In the genomic region with DNA sequence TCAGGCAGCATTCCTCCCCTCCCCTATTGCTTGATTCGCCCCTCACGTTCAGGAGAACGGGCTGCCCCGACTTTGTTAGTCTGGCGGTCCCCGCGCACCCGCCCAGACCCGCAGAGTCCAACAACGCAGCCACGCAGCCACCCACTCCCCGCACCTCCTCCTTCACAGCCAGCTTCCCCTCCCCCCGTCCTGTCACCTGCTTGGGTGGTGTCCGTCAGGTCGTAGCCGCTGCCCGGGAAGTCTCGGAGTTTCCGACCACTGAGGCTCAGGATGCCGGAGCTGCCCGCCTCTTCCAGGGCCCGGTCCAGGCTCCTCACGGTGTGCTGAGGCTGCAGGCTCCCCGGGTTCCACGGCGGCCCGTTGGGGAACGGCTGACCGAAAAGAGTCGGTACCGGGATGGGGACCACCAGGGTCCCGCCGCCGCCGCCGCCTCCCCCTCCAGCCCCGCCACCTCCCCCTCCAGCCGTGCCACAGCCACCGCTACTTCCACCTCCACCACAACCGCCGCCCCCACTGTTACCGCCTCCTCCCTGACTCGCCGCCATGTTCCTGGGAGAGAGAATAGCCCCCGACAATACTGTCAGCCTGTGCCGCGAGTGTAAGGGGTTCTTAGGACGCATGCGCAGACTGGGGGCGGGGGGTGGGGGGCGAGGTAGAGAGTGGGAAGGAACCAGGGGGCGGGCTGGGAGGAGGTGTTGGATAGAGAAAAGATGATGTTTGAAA, we compare ENCODE assay signal across 9 cellular contexts. TPM values are rescaled to one million over a fixed set of nuclear protein-coding genes. Genes with fewer than 3 reads are reported as not detected.
DNase-seq lines count a peak whose midpoint lies in the region; ATAC-seq and TF ChIP-seq lines count a peak whose summit lies in the region.
"Had no signal": no experiment of that assay in that cellular context is flagged by ENCODE, and none has a peak within 500 bp of the region (broad histone marks: within the 10 kb centered on the region; RNA-seq: fewer than 3 reads in every experiment).

A gene with protein sequence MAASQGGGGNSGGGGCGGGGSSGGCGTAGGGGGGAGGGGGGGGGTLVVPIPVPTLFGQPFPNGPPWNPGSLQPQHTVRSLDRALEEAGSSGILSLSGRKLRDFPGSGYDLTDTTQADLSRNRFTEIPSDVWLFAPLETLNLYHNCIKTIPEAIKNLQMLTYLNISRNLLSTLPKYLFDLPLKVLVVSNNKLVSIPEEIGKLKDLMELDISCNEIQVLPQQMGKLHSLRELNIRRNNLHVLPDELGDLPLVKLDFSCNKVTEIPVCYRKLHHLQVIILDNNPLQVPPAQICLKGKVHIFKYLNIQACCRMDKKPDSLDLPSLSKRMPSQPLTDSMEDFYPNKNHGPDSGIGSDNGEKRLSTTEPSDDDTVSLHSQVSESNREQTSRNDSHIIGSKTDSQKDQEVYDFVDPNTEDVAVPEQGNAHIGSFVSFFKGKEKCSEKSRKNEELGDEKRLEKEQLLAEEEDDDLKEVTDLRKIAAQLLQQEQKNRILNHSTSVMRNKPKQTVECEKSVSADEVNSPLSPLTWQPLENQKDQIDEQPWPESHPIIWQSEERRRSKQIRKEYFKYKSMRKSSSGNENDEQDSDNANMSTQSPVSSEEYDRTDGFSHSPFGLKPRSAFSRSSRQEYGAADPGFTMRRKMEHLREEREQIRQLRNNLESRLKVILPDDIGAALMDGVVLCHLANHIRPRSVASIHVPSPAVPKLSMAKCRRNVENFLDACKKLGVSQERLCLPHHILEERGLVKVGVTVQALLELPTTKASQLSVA (minus strand): TSS at position 600 of the 723 bp plus-strand sequence. CDS start 55 bp downstream, at position 545.

- H3K27ac ChIP-seq in Panc1 (ENCODE audit: low read length) (no peak within 1 kb of the TSS), prostate gland (peak within 1 kb of the TSS; percentile 58 to 71)

- H3K36me3 ChIP-seq in Panc1 (ENCODE audit: control insufficient read depth, insufficient read depth, low read length) (no peaks in the 10 kb centered on the region), prostate gland (no peaks in the 10 kb centered on the region)

- POLR2A ChIA-PET in Panc1 (lab: Charles Lee): no interaction called here

- TF ChIP-seq CTCF in Panc1 (IDR thresholded peaks at IDR 0.05): no peak
- no peak for TF ChIP-seq CTCF in prostate gland (IDR thresholded peaks at IDR 0.05)

- BruUV-seq in Panc1 (replicated peaks; lab: Mats Ljungman, UMichigan): no TSS peak

- peak; percentile 55 for DNase-seq in EL
- no peak for DNase-seq in Panc1 (ENCODE audit: low read depth, low spot score)
- DNase-seq in Right ventricle myocardium superior: peak; percentile 41
- DNase-seq in prostate gland (ENCODE audit: low spot score): peak; percentile 9
- no peak for DNase-seq in activated effector memory CD4-positive, alpha-beta T cell treated with anti-CD3 and anti-CD28 coated beads, Interleukin-2, amount 50 U/mL, for 16 hours
- no peak for DNase-seq in stimulated activated CD4-positive, alpha-beta T cell treated with anti-CD3 and anti-CD28 coated beads, Interleukin-4, amount 100 ng/mL, for 1 hour
- no peak for DNase-seq in NCI-H1694 treated with DMSO at 0.1 percent for 48 hours (lab: John Stamatoyannopoulos, UW)
- DNase-seq: activated naive CD8-positive, alpha-beta T cell treated with anti-CD3 and anti-CD28 coated beads, Interleukin-2, amount 10 ng/mL, durations not matched to agents 7 days and 5 days had no signal

- 0% methylated on average over 18 of the region's 52 CpGs for WGBS in prostate gland

- H3K4me3 ChIP-seq in Panc1 (ENCODE audit: low read depth in 2 of 2, low read length in 2 of 2) (peak within 1 kb of the TSS; percentile 39 to 45), prostate gland (peak within 1 kb of the TSS; percentile 45 to 52)

- H3K27me3 ChIP-seq in Panc1 (ENCODE audit: control insufficient read depth, insufficient read depth, low read length) (peaks cover 39% of the 10 kb centered on the region), prostate gland (replicated peaks; ENCODE audit: insufficient read depth) (no peaks in the 10 kb centered on the region)

- intact Hi-C loops in Panc1 (cut with micrococcal nuclease; ENCODE audit: unreplicated experiment): no loop called here
- intact Hi-C loops in Right ventricle myocardium superior (cut with DNase I): no loop called here
- intact Hi-C loops in prostate gland (cut with DNase I): no loop called here

- TF ChIP-seq POLR2A in prostate gland (IDR thresholded peaks at IDR 0.05): no peak

- no peaks in the 10 kb centered on the region for H3K4me1 ChIP-seq in Panc1 (ENCODE audit: control insufficient read depth, insufficient read depth, low read length)
- H3K4me1 ChIP-seq in prostate gland (replicated peaks): no peaks in the 10 kb centered on the region

- CTCF ChIA-PET in Panc1 (lab: Charles Lee): no interaction called here

- H3K9me3 ChIP-seq in Panc1 (ENCODE audit: control insufficient read depth, insufficient read depth, low read depth, low read length) (no peaks in the 10 kb centered on the region), prostate gland (no peaks in the 10 kb centered on the region)

- ATAC-seq in Panc1 (peak; percentile 66; the same call in 1 of the 2 replicates), Right ventricle myocardium superior (ENCODE audit: poor library complexity) (peak; percentile 75), GM21786 (IDR thresholded peaks at IDR 0.05; ENCODE audit: unreplicated experiment) (no peak)

- in situ Hi-C loops in Panc1 (cut with HindIII; ENCODE audit: low pct_unique_long_range_greater_than_20kb, low sequenced_read_pairs): no loop called here

RNA-seq across cellular contexts. Expression of the gene that starts here (rescaled TPM):
- total RNA-seq in Panc1 (2021; ENCODE audit: unreplicated experiment) (0.13 TPM), Right ventricle myocardium superior (1.0 TPM), prostate gland (1 to 10 TPM; 5.6 to 7.0 TPM)
- polyA plus RNA-seq in Panc1 (2012; ENCODE audit: insufficient read length): not detected
- total RNA-seq: activated naive CD8-positive, alpha-beta T cell treated with anti-CD3 and anti-CD28 coated beads, Interleukin-2, amount 10 ng/mL, durations not matched to agents 7 days and 5 days had no signal

Comparison
In these comparisons a context has a peak if more than half of its experiments do, and no peak if none do; other contexts are left out.
1. Peak in ATAC-seq and H3K4me3 ChIP-seq in Panc1; RNA of the gene not detected or under 1 TPM.
2. DNase-seq: peak in EL (single experiment), Right ventricle myocardium superior (single experiment) and prostate gland (single experiment); none in Panc1 (single experiment), activated effector memory CD4-positive, alpha-beta T cell treated with anti-CD3 and anti-CD28 coated beads, Interleukin-2, amount 50 U/mL, for 16 hours (single experiment), stimulated activated CD4-positive, alpha-beta T cell treated with anti-CD3 and anti-CD28 coated beads, Interleukin-4, amount 100 ng/mL, for 1 hour (single experiment) and NCI-H1694 treated with DMSO at 0.1 percent for 48 hours (single experiment).